In genomic region chr4:113452868-113453620, GRCh38 we compare ENCODE assay signal across 10 cellular contexts.
DNase-seq lines count a peak whose midpoint lies in the region; TF ChIP-seq lines count a peak whose summit lies in the region.
"Had no signal": no experiment of that assay in that cellular context is flagged by ENCODE, and none has a peak within 500 bp of the region (broad histone marks: within the 10 kb centered on the region; RNA-seq: fewer than 3 reads in every experiment).

No MANE protein-coding gene starts in this region.

- intact Hi-C loops in colonic mucosa (cut with DNase I): no loop called here

- H3K4me3 ChIP-seq in NT2/D1 (ENCODE audit: insufficient read length, low read depth): no peak overlapping the region
- H3K4me3 ChIP-seq in colonic mucosa: no peak overlapping the region

- H3K27me3 ChIP-seq in NT2/D1 (ENCODE audit: insufficient read depth, insufficient read length) (no peaks in the 10 kb centered on the region), colonic mucosa (no peaks in the 10 kb centered on the region)

- peaks cover 5% of the 10 kb centered on the region for H3K36me3 ChIP-seq in NT2/D1 (ENCODE audit: insufficient read depth, insufficient read length, low read length)
- no peaks in the 10 kb centered on the region for H3K36me3 ChIP-seq in colonic mucosa

- H3K9ac ChIP-seq in NT2/D1 (ENCODE audit: insufficient read length, low read depth): no peak overlapping the region
- H3K9ac ChIP-seq in colonic mucosa (ENCODE audit: low read depth in 2 of 2, low read length in 2 of 2): no peak overlapping the region

- no peak for TF ChIP-seq CTCF in colonic mucosa (IDR thresholded peaks at IDR 0.05)

- H3K27ac ChIP-seq in colonic mucosa: no peak overlapping the region

- H3K9me3 ChIP-seq in NT2/D1 (ENCODE audit: insufficient read depth, low read length): no peaks in the 10 kb centered on the region
- H3K9me3 ChIP-seq in colonic mucosa: no peaks in the 10 kb centered on the region

- DNase-seq in NCI-H2171 (lab: John Stamatoyannopoulos, UW) (peak; percentile 5), NCI-H2171 treated with DMSO at 0.1 percent for 48 hours (lab: John Stamatoyannopoulos, UW) (no peak), NT2/D1 (ENCODE audit: low read depth, low spot score) (peak; percentile 80), fibroblast of gingiva (ENCODE audit: low read depth) (peak; percentile 47), pons (ENCODE audit: low spot score) (peak; percentile 64), colonic mucosa (no peak), GM03348 (ENCODE audit: low spot score) (no peak), AML-193 (lab: John Stamatoyannopoulos, UW) (no peak)
- DNase-seq: glutamatergic neuron; NK-92 treated with Interleukin-12 subunit alpha and Interleukin-12 subunit beta, amount 100 ng/mL, for 24 hours had no signal

- H3K4me1 ChIP-seq in NT2/D1 (ENCODE audit: insufficient read depth, insufficient read length) (peaks cover 4% of the 10 kb centered on the region), colonic mucosa (no peaks in the 10 kb centered on the region)

Comparison
In these comparisons a context has a peak if more than half of its experiments do, and no peak if none do; other contexts are left out.
1. DNase-seq: peak in NCI-H2171 (single experiment), NT2/D1 (single experiment), fibroblast of gingiva (single experiment) and pons (single experiment); none in NCI-H2171 treated with DMSO at 0.1 percent for 48 hours (single experiment), colonic mucosa (single experiment), GM03348 (single experiment) and AML-193 (0 of 2).